In genomic region chrX:73268463-73268862, GRCh38 we compare ENCODE assay signal across 26 cellular contexts. TPM values are rescaled to one million over a fixed set of nuclear protein-coding genes. Genes with fewer than 3 reads are reported as not detected.
DNase-seq lines count a peak whose midpoint lies in the region; ATAC-seq, FAIRE-seq and TF ChIP-seq lines count a peak whose summit lies in the region.
"Had no signal": no experiment of that assay in that cellular context is flagged by ENCODE, and none has a peak within 500 bp of the region (broad histone marks: within the 10 kb centered on the region; RNA-seq: fewer than 3 reads in every experiment).

No MANE protein-coding gene starts in this region.

- WGBS in suprapubic skin = 71% methylated on average over 1 of the region's 1 CpG

- TF ChIP-seq CTCF in bronchial epithelial cell (IDR thresholded peaks at IDR 0.05; ENCODE audit: insufficient read depth, low read length, severe bottlenecking) = no peak
- no peak for TF ChIP-seq CTCF in suprapubic skin (IDR thresholded peaks at IDR 0.05)

- H3K4me3 ChIP-seq in NT2/D1 (ENCODE audit: insufficient read length, low read depth) = no peak overlapping the region
- no peak overlapping the region for H3K4me3 ChIP-seq in bronchial epithelial cell (ENCODE audit: low read depth, low read length)
- no peak overlapping the region for H3K4me3 ChIP-seq in suprapubic skin
- H3K4me3 ChIP-seq: A549; BLaER1 treated with 17β-estradiol and CSF1 and Interleukin-3, amounts not matched to agents 10 nM and 100 nM; GM23338 had no signal

- ATAC-seq in esophagus mucosa = peak; percentile 72
- ATAC-seq: A549, GM23338, HCT116 had no signal

- H3K9me3 ChIP-seq in NT2/D1 (ENCODE audit: insufficient read depth, low read length) = no peaks in the 10 kb centered on the region
- H3K9me3 ChIP-seq in suprapubic skin = no peaks in the 10 kb centered on the region
- H3K9me3 ChIP-seq: A549, BE2C had no signal

- no peaks in the 10 kb centered on the region for H3K36me3 ChIP-seq in NT2/D1 (ENCODE audit: insufficient read depth, insufficient read length, low read length)
- no peaks in the 10 kb centered on the region for H3K36me3 ChIP-seq in bronchial epithelial cell (ENCODE audit: control insufficient read depth, insufficient read depth, low read length)
- no peaks in the 10 kb centered on the region for H3K36me3 ChIP-seq in suprapubic skin
- H3K36me3 ChIP-seq: BE2C; BLaER1 treated with 17β-estradiol and CSF1 and Interleukin-3, amounts not matched to agents 10 nM and 100 nM had no signal

- H3K27me3 ChIP-seq in NT2/D1 (ENCODE audit: insufficient read depth, insufficient read length) (no peaks in the 10 kb centered on the region), bronchial epithelial cell (ENCODE audit: control insufficient read depth, insufficient read depth, low read length) (no peaks in the 10 kb centered on the region), suprapubic skin (no peaks in the 10 kb centered on the region)
- H3K27me3 ChIP-seq: BE2C had no signal

- H3K9ac ChIP-seq in NT2/D1 (ENCODE audit: insufficient read length, low read depth) = no peak overlapping the region
- H3K9ac ChIP-seq: BLaER1 treated with 17β-estradiol and CSF1 and Interleukin-3, amounts not matched to agents 10 nM and 100 nM had no signal

- H3K4me1 ChIP-seq in NT2/D1 (ENCODE audit: insufficient read depth, insufficient read length) (no peaks in the 10 kb centered on the region), suprapubic skin (peaks cover 8% of the 10 kb centered on the region)
- H3K4me1 ChIP-seq: A549, BE2C had no signal

- DNase-seq in NT2/D1 (ENCODE audit: low read depth, low spot score) (peak; percentile 5), bronchial epithelial cell (ENCODE audit: low read depth) (peak; percentile 77), suprapubic skin (ENCODE audit: low spot score in 2 of 2) (no peak), DMS153 treated with DMSO at 0.1 percent for 48 hours (lab: John Stamatoyannopoulos, UW; ENCODE audit: unreplicated experiment) (no peak), SHP77 (lab: John Stamatoyannopoulos, UW) (no peak), substantia nigra (lab: John Stamatoyannopoulos, UW) (no peak)
- DNase-seq: 8988T; ACHN; AML-193; BE2C; CD4-positive, alpha-beta T cell; CD8-positive, alpha-beta memory T cell; DMS 273 treated with DMSO at 0.1 percent for 48 hours; DMS53; DMS79 treated with DMSO at 0.1 percent for 48 hours; GF-D8; H9 had no signal

- no peak for TF ChIP-seq EP300 in suprapubic skin (IDR thresholded peaks at IDR 0.05)

- H3K27ac ChIP-seq in suprapubic skin (peak overlapping the region; percentile 60), substantia nigra (ENCODE audit: low read depth, low read length, poor library complexity, severe bottlenecking) (no peak overlapping the region)
- H3K27ac ChIP-seq: A549; BLaER1 treated with 17β-estradiol and CSF1 and Interleukin-3, amounts not matched to agents 10 nM and 100 nM had no signal

- FAIRE-seq in bronchial epithelial cell (lab: Jason Lieb, UNC) = peak; percentile 73
- FAIRE-seq: A549, D721Med, GM12891, GM18507 had no signal

- no peak for TF ChIP-seq POLR2A in suprapubic skin (IDR thresholded peaks at IDR 0.05)

RNA-seq across cellular contexts. Expression of gene NAP1L2, which starts 53.8 kb away (rescaled TPM):
- total RNA-seq in bronchial epithelial cell (0.26 and 0.38 TPM in 2 replicates), esophagus mucosa (0.92 TPM), suprapubic skin (1 to 10 TPM; 1.9 to 4.8 (median 3.6) TPM)
- total RNA-seq: G401 had no signal

Comparison
In these comparisons a context has a peak if more than half of its experiments do, and no peak if none do; other contexts are left out.
1. DNase-seq: peak in NT2/D1 (single experiment) and bronchial epithelial cell (single experiment); none in suprapubic skin (0 of 2), DMS153 treated with DMSO at 0.1 percent for 48 hours (single experiment), SHP77 (0 of 2) and substantia nigra (0 of 49).